Comparison of ENCODE assay signal across 8 cellular contexts in genomic region chrX:118495958-118496762, GRCh38. TPM values are rescaled to one million over a fixed set of nuclear protein-coding genes. Genes with fewer than 3 reads are reported as not detected.
A peak's percentile ranks its signal among the peaks of the same experiment; 100 is the strongest.
DNase-seq lines count a peak whose midpoint lies in the region; ATAC-seq and TF ChIP-seq lines count a peak whose summit lies in the region.

No MANE protein-coding gene starts in this region.

- CTCF ChIA-PET in activated naive CD4-positive, alpha-beta T cell treated with anti-CD3 and anti-CD28 coated beads, Interleukin-2, amount 10 ng/mL, durations not matched to agents 7 days and 5 days (lab: Charles Lee), result interaction anchor here (1.0 to 1.8 kb wide), 4 partner anchors 17 to 43 kb away, joined by 3 to 7 read pairs (median 4); no protein-coding TSS in a partner anchor

- H3K4me1 Mint-ChIP-seq in activated naive CD4-positive, alpha-beta T cell treated with anti-CD3 and anti-CD28 coated beads, Interleukin-2, amount 10 ng/mL, durations not matched to agents 7 days and 5 days, result peaks cover 37% of the 10 kb centered on the region

- DNase-seq in SJCRH30 (peak; percentile 30 to 43), hypothalamus (lab: John Stamatoyannopoulos, UW) (peak in 27 of 51 donors; percentile 0 to 42 (median 10)), SW 1271 (lab: John Stamatoyannopoulos, UW) (no peak)
- peak; percentile 87 for DNase-seq in activated naive CD4-positive, alpha-beta T cell treated with anti-CD3 and anti-CD28 coated beads, Interleukin-2, amount 10 ng/mL, durations not matched to agents 7 days and 5 days

- no peaks in the 10 kb centered on the region for H3K9me3 Mint-ChIP-seq in activated naive CD4-positive, alpha-beta T cell treated with anti-CD3 and anti-CD28 coated beads, Interleukin-2, amount 10 ng/mL, durations not matched to agents 7 days and 5 days

- ATAC-seq in GM19397 (IDR thresholded peaks at IDR 0.05; ENCODE audit: unreplicated experiment) (peak; percentile 49), HG03521 (IDR thresholded peaks at IDR 0.05; ENCODE audit: unreplicated experiment) (peak; percentile 42)

- TF ChIP-seq CTCF in C4-2B (conservative IDR thresholded peaks at IDR 0.05), result no peak

- H3K9me3 ChIP-seq in SJCRH30 (replicated peaks), result no peaks in the 10 kb centered on the region

- H3K4me3 ChIP-seq in SJCRH30, result peak overlapping the region; percentile 82
- peak overlapping the region; percentile 50 to 67 (median 60) for H3K4me3 ChIP-seq in skin epidermis

- no peaks in the 10 kb centered on the region for H3K27me3 ChIP-seq in SJCRH30

- peak overlapping the region; percentile 100 for H3K4me3 Mint-ChIP-seq in activated naive CD4-positive, alpha-beta T cell treated with anti-CD3 and anti-CD28 coated beads, Interleukin-2, amount 10 ng/mL, durations not matched to agents 7 days and 5 days

- H3K4me1 ChIP-seq in SJCRH30, result peaks cover 14% of the 10 kb centered on the region

- H3K27ac ChIP-seq in C4-2B (peak overlapping the region; percentile 23; the same call in 1 of the 2 replicates), SJCRH30 (peak overlapping the region; percentile 6; the same call in 1 of the 2 replicates), skin epidermis (peak overlapping the region; percentile 53 to 93 (median 81))

- H3K27me3 Mint-ChIP-seq in activated naive CD4-positive, alpha-beta T cell treated with anti-CD3 and anti-CD28 coated beads, Interleukin-2, amount 10 ng/mL, durations not matched to agents 7 days and 5 days, result no peaks in the 10 kb centered on the region

- no peaks in the 10 kb centered on the region for H3K36me3 ChIP-seq in SJCRH30

- H3K27ac Mint-ChIP-seq in activated naive CD4-positive, alpha-beta T cell treated with anti-CD3 and anti-CD28 coated beads, Interleukin-2, amount 10 ng/mL, durations not matched to agents 7 days and 5 days, result peak overlapping the region; percentile 100

- H3K36me3 Mint-ChIP-seq in activated naive CD4-positive, alpha-beta T cell treated with anti-CD3 and anti-CD28 coated beads, Interleukin-2, amount 10 ng/mL, durations not matched to agents 7 days and 5 days, result peaks cover 23% of the 10 kb centered on the region

RNA-seq across cellular contexts. Expression of gene DOCK11, which starts 0.5 kb away (rescaled TPM):
- total RNA-seq in SJCRH30 (2014; rRNA removed; shearing (Covaris generic)), result 17.3 and 18.0 TPM in 2 replicates

Comparison
In these comparisons a context has a peak if more than half of its experiments do, and no peak if none do; other contexts are left out.
1. H3K27ac ChIP-seq: peak in every context shown above with its lines; median percentile 81 in skin epidermis; 23 in C4-2B; 6 in SJCRH30.
2. DNase-seq: peak in SJCRH30 (2 of 2), activated naive CD4-positive, alpha-beta T cell treated with anti-CD3 and anti-CD28 coated beads, Interleukin-2, amount 10 ng/mL, durations not matched to agents 7 days and 5 days (single experiment) and hypothalamus (27 of 51); none in SW 1271 (0 of 2).